10 cellular contexts compared by ENCODE assay signal in the genomic region with DNA sequence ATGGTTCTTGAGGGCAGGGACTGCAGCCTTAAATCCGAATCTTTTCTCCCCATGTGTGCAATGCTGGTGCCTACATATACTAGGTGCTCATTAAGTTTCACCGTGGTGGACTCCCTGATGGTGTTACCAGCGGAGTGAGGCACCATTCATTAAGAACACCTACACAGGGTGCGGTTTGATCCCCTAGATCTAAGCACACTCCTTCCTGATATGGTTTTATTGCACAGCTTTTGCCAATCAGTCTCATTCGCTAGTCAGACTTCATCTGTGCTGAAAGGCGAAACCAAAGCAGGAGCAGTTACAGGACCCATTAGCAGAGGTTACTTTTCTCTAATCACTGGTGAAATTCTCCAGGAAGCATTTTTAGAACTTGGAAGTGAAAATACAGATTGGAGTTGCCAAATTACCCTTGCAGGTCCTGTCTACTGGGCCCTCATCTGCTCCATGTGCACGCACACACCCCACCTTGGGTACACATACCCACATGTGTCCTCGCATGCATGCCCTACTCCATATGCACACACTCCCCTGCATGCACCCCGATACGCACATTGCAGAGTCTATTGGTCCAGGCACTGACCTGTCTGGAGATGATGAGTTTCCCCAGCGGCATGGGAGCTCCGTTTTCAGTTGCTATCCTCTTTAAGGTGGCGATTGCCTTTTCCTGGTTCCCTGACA. TPM values are rescaled to one million over a fixed set of nuclear protein-coding genes. Genes with fewer than 3 reads are reported as not detected.
"Had no signal": no experiment of that assay in that cellular context is flagged by ENCODE, and none has a peak within 500 bp of the region (broad histone marks: within the 10 kb centered on the region; RNA-seq: fewer than 3 reads in every experiment).

No MANE protein-coding gene starts in this region.

- H3K4me3 Mint-ChIP-seq: HFFc6 had no signal

- H3K4me1 ChIP-seq: HAP-1 had no signal

- H3K36me3 ChIP-seq: HAP-1 had no signal

- H3K9ac ChIP-seq: GM23248 had no signal

- DNase-seq: GM23248, GOT3, H7, HFFc6, IMR-90 had no signal

- H3K4me3 ChIP-seq: GM23248, HAP-1, K562 had no signal

- H3K27ac ChIP-seq: GM23248 had no signal

- H3K9me3 ChIP-seq: HAP-1 had no signal

- H3K9me3 Mint-ChIP-seq: HFFc6 had no signal

- H2AFZ ChIP-seq: GM23248 had no signal

- H3K27ac Mint-ChIP-seq: HFFc6 had no signal

- ATAC-seq: HCT116, K562 had no signal

RNA-seq across cellular contexts. Expression of gene DAO, which starts 58.5 kb away (rescaled TPM):
- total RNA-seq: GM23248, H4, H7, HFFc6, HT-29, IMR-90, K562 had no signal
- polyA plus RNA-seq: GM23248, IMR-90, K562 had no signal
